In the genomic region with DNA sequence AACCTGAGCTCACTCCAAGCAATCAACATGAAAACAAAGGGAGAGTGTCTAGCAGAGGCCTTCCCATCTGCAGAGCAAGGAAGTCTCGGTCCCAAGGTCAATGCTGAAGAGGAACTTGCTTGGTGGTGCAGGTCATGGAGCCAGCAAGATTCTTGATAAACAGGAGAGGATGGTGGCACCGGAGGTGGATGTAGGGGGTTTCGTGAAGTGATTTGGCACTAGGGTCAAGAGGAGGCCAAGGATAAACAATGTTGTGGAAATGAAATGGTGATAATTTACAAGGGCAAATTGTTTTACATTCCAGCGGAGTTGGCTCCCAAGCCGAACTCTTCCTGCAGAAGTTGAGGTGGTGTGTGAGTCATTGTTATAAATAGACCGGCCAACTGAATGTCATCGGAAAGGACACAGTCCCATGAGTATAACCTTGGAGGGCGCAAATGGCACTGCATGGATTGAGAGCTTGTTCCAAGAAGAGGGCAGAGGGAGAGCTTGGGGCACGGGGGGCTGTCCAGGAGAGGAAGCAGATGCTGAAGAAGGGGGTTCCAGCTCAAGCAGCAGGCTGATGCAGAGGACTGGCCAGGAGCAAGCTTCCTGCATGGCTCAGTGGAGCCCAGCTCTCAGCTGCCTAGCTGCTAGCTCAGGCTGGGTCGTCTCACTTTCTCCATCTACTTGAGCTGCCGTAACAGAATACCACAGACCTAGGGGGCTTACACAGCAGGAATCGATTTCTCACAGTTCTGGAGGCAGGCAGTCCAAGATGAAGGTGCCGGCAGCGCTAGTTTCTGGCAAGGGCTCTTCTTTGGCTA, we compare ENCODE assay signal across 13 cellular contexts.
DNase-seq lines count a peak whose midpoint lies in the region; ATAC-seq and TF ChIP-seq lines count a peak whose summit lies in the region.
"Had no signal": no experiment of that assay in that cellular context is flagged by ENCODE, and none has a peak within 500 bp of the region (broad histone marks: within the 10 kb centered on the region; RNA-seq: fewer than 3 reads in every experiment).

No MANE protein-coding gene starts in this region.

- peaks cover 5% of the 10 kb centered on the region for H3K4me1 Mint-ChIP-seq in activated T-cell treated with anti-CD3 and anti-CD28 coated beads, Interleukin-2, amount 50 U/mL, for 24 hours (ENCODE audit: low read depth)

- CTCF ChIA-PET in Panc1 (lab: Charles Lee): no interaction called here

- H3K36me3 Mint-ChIP-seq in activated T-cell treated with anti-CD3 and anti-CD28 coated beads, Interleukin-2, amount 50 U/mL, for 24 hours (ENCODE audit: low read depth): no peaks in the 10 kb centered on the region

- H3K4me1 ChIP-seq in Panc1 (ENCODE audit: control insufficient read depth, insufficient read depth, low read length) (peaks cover 14% of the 10 kb centered on the region), esophagus muscularis mucosa (peaks cover 25 to 51% (median 45%) of the 10 kb centered on the region in 4 donors), osteoblast (ENCODE audit: insufficient read depth, low read length) (peaks cover 44% of the 10 kb centered on the region)
- H3K4me1 ChIP-seq: BE2C had no signal

- no peak overlapping the region for H2AFZ ChIP-seq in osteoblast (ENCODE audit: low read length)

- no peak overlapping the region for H3K4me3 ChIP-seq in Panc1 (ENCODE audit: low read depth in 2 of 2, low read length in 2 of 2)
- H3K4me3 ChIP-seq in esophagus muscularis mucosa: no peak overlapping the region
- no peak overlapping the region for H3K4me3 ChIP-seq in osteoblast (ENCODE audit: insufficient read depth, low read length)

- no peak overlapping the region for H3K4me3 Mint-ChIP-seq in activated T-cell treated with anti-CD3 and anti-CD28 coated beads, Interleukin-2, amount 50 U/mL, for 24 hours

- DNase-seq in AG20443 (ENCODE audit: low spot score) (peak; percentile 49), Panc1 (ENCODE audit: low read depth, low spot score) (no peak), esophagus muscularis mucosa (ENCODE audit: extremely low spot score) (no peak), osteoblast (ENCODE audit: insufficient read length, low spot score, missing footprints) (peak; percentile 88), NCI-H82 (lab: John Stamatoyannopoulos, UW) (no peak), iPS-NIHi7 (ENCODE audit: extremely low spot score) (no peak), Kasumi-1 (lab: John Stamatoyannopoulos, UW) (no peak)
- no peak for DNase-seq in activated T-cell treated with anti-CD3 and anti-CD28 coated beads, Interleukin-2, amount 50 U/mL, for 24 hours
- DNase-seq: amygdala; BE2C; NCI-H2107; stimulated activated CD4-positive, alpha-beta T cell treated with anti-CD3 and anti-CD28 coated beads, Interleukin-4, amount 100 ng/mL, for 24 hours; substantia nigra had no signal

- no peaks in the 10 kb centered on the region for H3K27me3 ChIP-seq in Panc1 (ENCODE audit: control insufficient read depth, insufficient read depth, low read length)
- no peaks in the 10 kb centered on the region for H3K27me3 ChIP-seq in esophagus muscularis mucosa
- H3K27me3 ChIP-seq in osteoblast (ENCODE audit: insufficient read depth, low read length): no peaks in the 10 kb centered on the region
- H3K27me3 ChIP-seq: BE2C had no signal

- peak; percentile 87 for ATAC-seq in Panc1

- no peaks in the 10 kb centered on the region for H3K79me2 ChIP-seq in osteoblast (ENCODE audit: insufficient read depth, low read length)

- no TSS peak for BruUV-seq in Panc1 (replicated peaks; lab: Mats Ljungman, UMichigan)

- intact Hi-C loops in Panc1 (cut with micrococcal nuclease; ENCODE audit: unreplicated experiment) (no loop called here), esophagus muscularis mucosa (cut with DNase I) (no loop called here)

- H3K27ac ChIP-seq in Panc1 (ENCODE audit: low read length) (peak overlapping the region; percentile 77), esophagus muscularis mucosa (replicated peaks in 1 of 4) (peak overlapping the region; percentile 21 to 71 (median 70)), osteoblast (ENCODE audit: low read depth, low read length) (peak overlapping the region; percentile 58)

- POLR2A ChIA-PET in Panc1 (lab: Charles Lee): interaction anchor here (0.6 kb wide), 1 partner anchor 13 kb away, joined by 3 read pairs; no protein-coding TSS in a partner anchor

- H3K36me3 ChIP-seq in Panc1 (ENCODE audit: control insufficient read depth, insufficient read depth, low read length): no peaks in the 10 kb centered on the region
- no peaks in the 10 kb centered on the region for H3K36me3 ChIP-seq in esophagus muscularis mucosa
- no peaks in the 10 kb centered on the region for H3K36me3 ChIP-seq in osteoblast (ENCODE audit: insufficient read depth, low read length)
- H3K36me3 ChIP-seq: BE2C had no signal

- no peak for TF ChIP-seq CTCF in Panc1 (IDR thresholded peaks at IDR 0.05)
- TF ChIP-seq CTCF in esophagus muscularis mucosa (IDR thresholded peaks at IDR 0.05): peak in 1 of 3 experiments; percentile 7
- no peak for TF ChIP-seq CTCF in osteoblast (IDR thresholded peaks at IDR 0.05; ENCODE audit: extremely low read depth, low read depth, low read length)

- TF ChIP-seq POLR2A in esophagus muscularis mucosa (IDR thresholded peaks at IDR 0.05; ENCODE audit: low read depth): no peak

- no peak for TF ChIP-seq EP300 in esophagus muscularis mucosa (IDR thresholded peaks at IDR 0.05)

- 49% methylated on average over 14 of the region's 14 CpGs for WGBS in esophagus muscularis mucosa

- no peaks in the 10 kb centered on the region for H3K9me3 Mint-ChIP-seq in activated T-cell treated with anti-CD3 and anti-CD28 coated beads, Interleukin-2, amount 50 U/mL, for 24 hours

- no peaks in the 10 kb centered on the region for H4K20me1 ChIP-seq in osteoblast (ENCODE audit: insufficient read depth, low read length)

- peak overlapping the region; percentile 32 for H3K4me2 ChIP-seq in osteoblast (ENCODE audit: insufficient read depth, low read length)

- H3K9me3 ChIP-seq in Panc1 (ENCODE audit: control insufficient read depth, insufficient read depth, low read depth, low read length): no peaks in the 10 kb centered on the region
- no peaks in the 10 kb centered on the region for H3K9me3 ChIP-seq in esophagus muscularis mucosa
- H3K9me3 ChIP-seq in osteoblast (ENCODE audit: low read depth, low read length): no peaks in the 10 kb centered on the region
- H3K9me3 ChIP-seq: BE2C had no signal

- in situ Hi-C loops in Panc1 (cut with HindIII; ENCODE audit: low pct_unique_long_range_greater_than_20kb, low sequenced_read_pairs): no loop called here

- H3K27ac Mint-ChIP-seq in activated T-cell treated with anti-CD3 and anti-CD28 coated beads, Interleukin-2, amount 50 U/mL, for 24 hours: no peak overlapping the region

- peaks cover 12% of the 10 kb centered on the region for H3K27me3 Mint-ChIP-seq in activated T-cell treated with anti-CD3 and anti-CD28 coated beads, Interleukin-2, amount 50 U/mL, for 24 hours

Comparison
In these comparisons a context has a peak if more than half of its experiments do, and no peak if none do; other contexts are left out.
1. DNase-seq: peak in AG20443 (single experiment) and osteoblast (single experiment); none in Panc1 (single experiment), esophagus muscularis mucosa (single experiment), NCI-H82 (single experiment), activated T-cell treated with anti-CD3 and anti-CD28 coated beads, Interleukin-2, amount 50 U/mL, for 24 hours (single experiment), iPS-NIHi7 (single experiment) and Kasumi-1 (0 of 2).
2. Peak in every context shown above with its lines, with median percentiles within 50 percentile points of each other: H3K27ac ChIP-seq.